Comparison of ENCODE assay signal across 1 cellular context in the genomic region with DNA sequence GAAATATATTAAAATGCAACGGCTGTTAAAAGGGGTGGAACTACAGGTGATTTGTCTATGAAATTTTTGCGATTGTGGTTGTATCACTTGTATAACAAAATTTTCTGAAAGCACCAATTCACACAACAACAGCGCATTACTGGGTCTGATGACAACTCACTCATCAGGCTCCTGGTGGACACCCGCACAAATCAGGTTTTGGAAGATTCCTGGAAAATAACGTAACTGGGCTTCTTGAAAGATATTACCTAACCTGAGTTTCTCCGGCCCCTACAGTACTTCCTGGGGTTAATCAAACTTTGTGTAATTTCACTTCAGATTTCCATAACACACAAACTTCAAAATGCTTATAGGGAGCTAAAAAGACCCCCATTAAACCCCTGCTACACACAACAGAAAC.
TF ChIP-seq lines count a peak whose summit lies in the region.

No MANE protein-coding gene starts in this region.

TF ChIP-seq in K562, 482 proteins besides CTCF, POLR2A, EP300 and RAD21:
- TF ChIP-seq, protein P1, sequence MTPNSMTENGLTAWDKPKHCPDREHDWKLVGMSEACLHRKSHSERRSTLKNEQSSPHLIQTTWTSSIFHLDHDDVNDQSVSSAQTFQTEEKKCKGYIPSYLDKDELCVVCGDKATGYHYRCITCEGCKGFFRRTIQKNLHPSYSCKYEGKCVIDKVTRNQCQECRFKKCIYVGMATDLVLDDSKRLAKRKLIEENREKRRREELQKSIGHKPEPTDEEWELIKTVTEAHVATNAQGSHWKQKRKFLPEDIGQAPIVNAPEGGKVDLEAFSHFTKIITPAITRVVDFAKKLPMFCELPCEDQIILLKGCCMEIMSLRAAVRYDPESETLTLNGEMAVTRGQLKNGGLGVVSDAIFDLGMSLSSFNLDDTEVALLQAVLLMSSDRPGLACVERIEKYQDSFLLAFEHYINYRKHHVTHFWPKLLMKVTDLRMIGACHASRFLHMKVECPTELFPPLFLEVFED (CRISPR knock-in tag; conservative IDR thresholded peaks at IDR 0.05) = no peak
- TF ChIP-seq ZNF24 (IDR thresholded peaks at IDR 0.05) (no peak), CBX3 (IDR thresholded peaks at IDR 0.05; ENCODE audit: borderline replicate concordance in 1 of 2, low read length in 2 of 2) (no peak), POU5F1 (IDR thresholded peaks at IDR 0.05; ENCODE audit: borderline replicate concordance, low read depth, low read length, partially characterized antibody) (no peak), ZNF592 (IDR thresholded peaks at IDR 0.05) (no peak), ATF7 (IDR thresholded peaks at IDR 0.05) (0 out of 2 replicates have a peak, but pooled peaks have one; percentile 36), JUND (IDR thresholded peaks at IDR 0.05; ENCODE audit: borderline replicate concordance, low read depth, low read length) (no peak), JUND (tag; IDR thresholded peaks at IDR 0.05; ENCODE audit: borderline replicate concordance, low read depth, low read length) (peak; percentile 23; the same call in 1 of the 3 replicates), RCOR1 (IDR thresholded peaks at IDR 0.05; ENCODE audit: borderline replicate concordance in 1 of 2, low read depth in 2 of 2, low read length in 2 of 2) (peak in 1 of 2 experiments; percentile 57; a peak in 1 of 4 replicates), TEAD4 (IDR thresholded peaks at IDR 0.05; ENCODE audit: low read length) (0 out of 2 replicates have a peak, but pooled peaks have one; percentile 24), TEAD4 (CRISPR knock-in tag; IDR thresholded peaks at IDR 0.05; ENCODE audit: borderline replicate concordance) (no peak), SIX5 (IDR thresholded peaks at IDR 0.05; ENCODE audit: borderline replicate concordance in 1 of 2, insufficient read depth in 1 of 2, low read depth in 1 of 2, low read length in 2 of 2) (no peak), CTBP1 (IDR thresholded peaks at IDR 0.05; ENCODE audit: borderline replicate concordance) (no peak), HDAC6 (IDR thresholded peaks at IDR 0.05; ENCODE audit: low read depth, low read length) (no peak), SOX6 (IDR thresholded peaks at IDR 0.05) (no peak), MAFG (tag; conservative IDR thresholded peaks at IDR 0.05) (no peak), NR2C2 (CRISPR knock-in tag; IDR thresholded peaks at IDR 0.05) (no peak), NR2C2 (tag; IDR thresholded peaks at IDR 0.05) (no peak), GTF2E2 (tag; IDR thresholded peaks at IDR 0.05) (no peak), MNT (conservative IDR thresholded peaks at IDR 0.05) (no peak), PRDM10 (IDR thresholded peaks at IDR 0.05; ENCODE audit: partially characterized antibody) (peak; percentile 67), RB1 (IDR thresholded peaks at IDR 0.05; ENCODE audit: low read depth) (no peak), MEIS2 (IDR thresholded peaks at IDR 0.05; ENCODE audit: partially characterized antibody) (peak; percentile 81), ZEB2 (IDR thresholded peaks at IDR 0.05) (no peak), STAT5A (IDR thresholded peaks at IDR 0.05; ENCODE audit: borderline replicate concordance, low read length) (0 out of 2 replicates have a peak, but pooled peaks have one; percentile 14), KDM1A (IDR thresholded peaks at IDR 0.05) (peak in 1 of 2 experiments; percentile 19; a peak in 1 of 4 replicates), TBL1XR1 (IDR thresholded peaks at IDR 0.05; ENCODE audit: low read length in 2 of 2) (no peak), EP400 (IDR thresholded peaks at IDR 0.05) (0 out of 2 replicates have a peak, but pooled peaks have one; percentile 28)
- TF ChIP-seq, protein P2, sequence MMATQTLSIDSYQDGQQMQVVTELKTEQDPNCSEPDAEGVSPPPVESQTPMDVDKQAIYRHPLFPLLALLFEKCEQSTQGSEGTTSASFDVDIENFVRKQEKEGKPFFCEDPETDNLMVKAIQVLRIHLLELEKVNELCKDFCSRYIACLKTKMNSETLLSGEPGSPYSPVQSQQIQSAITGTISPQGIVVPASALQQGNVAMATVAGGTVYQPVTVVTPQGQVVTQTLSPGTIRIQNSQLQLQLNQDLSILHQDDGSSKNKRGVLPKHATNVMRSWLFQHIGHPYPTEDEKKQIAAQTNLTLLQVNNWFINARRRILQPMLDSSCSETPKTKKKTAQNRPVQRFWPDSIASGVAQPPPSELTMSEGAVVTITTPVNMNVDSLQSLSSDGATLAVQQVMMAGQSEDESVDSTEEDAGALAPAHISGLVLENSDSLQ (IDR thresholded peaks at IDR 0.05) = no peak
